ENCODE assay signal across 2 cellular contexts in the genomic region with DNA sequence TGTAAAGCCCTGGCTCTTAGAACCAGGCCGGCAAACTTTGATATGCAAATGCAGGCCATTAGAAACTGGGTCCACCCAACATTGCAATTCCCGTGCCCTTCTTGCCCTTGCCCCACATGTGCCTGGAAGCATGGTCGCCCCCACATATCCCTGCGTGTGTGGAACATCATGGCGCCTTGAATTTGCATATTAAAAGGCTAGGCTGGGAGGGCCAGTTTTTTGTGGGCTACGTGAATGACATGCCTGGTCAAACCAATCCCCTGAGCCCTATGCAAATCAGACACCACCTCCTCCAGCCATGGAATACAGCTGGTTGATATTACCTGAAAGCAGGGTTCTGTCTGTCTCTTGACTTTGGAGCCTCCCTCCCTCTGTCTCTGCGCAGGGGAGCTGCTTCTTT.
A peak's percentile ranks its signal among the peaks of the same experiment; 100 is the strongest.
TF ChIP-seq lines count a peak whose summit lies in the region.

No MANE protein-coding gene starts in this region.

TF ChIP-seq in GM23338, 12 proteins besides CTCF, POLR2A, EP300 and RAD21 (continued from another document):
- TF ChIP-seq, protein P1, sequence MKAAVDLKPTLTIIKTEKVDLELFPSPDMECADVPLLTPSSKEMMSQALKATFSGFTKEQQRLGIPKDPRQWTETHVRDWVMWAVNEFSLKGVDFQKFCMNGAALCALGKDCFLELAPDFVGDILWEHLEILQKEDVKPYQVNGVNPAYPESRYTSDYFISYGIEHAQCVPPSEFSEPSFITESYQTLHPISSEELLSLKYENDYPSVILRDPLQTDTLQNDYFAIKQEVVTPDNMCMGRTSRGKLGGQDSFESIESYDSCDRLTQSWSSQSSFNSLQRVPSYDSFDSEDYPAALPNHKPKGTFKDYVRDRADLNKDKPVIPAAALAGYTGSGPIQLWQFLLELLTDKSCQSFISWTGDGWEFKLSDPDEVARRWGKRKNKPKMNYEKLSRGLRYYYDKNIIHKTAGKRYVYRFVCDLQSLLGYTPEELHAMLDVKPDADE (IDR thresholded peaks at IDR 0.05) = no peak
- 0 out of 2 replicates have a peak, but pooled peaks have one; percentile 14 for TF ChIP-seq CREB1 (CRISPR knock-in tag; IDR thresholded peaks at IDR 0.05; ENCODE audit: low read depth)
- no peak for TF ChIP-seq EZH2phosphoT487 (IDR thresholded peaks at IDR 0.05; ENCODE audit: unreplicated experiment)

TF ChIP-seq in H1, 55 proteins besides CTCF, POLR2A, EP300 and RAD21 (continued from another document):
- TF ChIP-seq, protein P2, sequence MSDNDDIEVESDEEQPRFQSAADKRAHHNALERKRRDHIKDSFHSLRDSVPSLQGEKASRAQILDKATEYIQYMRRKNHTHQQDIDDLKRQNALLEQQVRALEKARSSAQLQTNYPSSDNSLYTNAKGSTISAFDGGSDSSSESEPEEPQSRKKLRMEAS (IDR thresholded peaks at IDR 0.05) = 0 out of 2 replicates have a peak, but pooled peaks have one; percentile 33
- TF ChIP-seq POU5F1 (IDR thresholded peaks at IDR 0.05; ENCODE audit: low read depth, low read length) = no peak
- no peak for TF ChIP-seq SP2 (IDR thresholded peaks at IDR 0.05; ENCODE audit: low read length)
- TF ChIP-seq TAF7 (optimal IDR thresholded peaks at IDR 0.05; ENCODE audit: borderline replicate concordance, low read depth, low read length) = no peak
- TF ChIP-seq JUND (IDR thresholded peaks at IDR 0.05; ENCODE audit: low read length) = no peak
- no peak for TF ChIP-seq MAFK (IDR thresholded peaks at IDR 0.05; ENCODE audit: low read depth, low read length)
- TF ChIP-seq SUZ12 (IDR thresholded peaks at IDR 0.05; ENCODE audit: low read length) = no peak
- TF ChIP-seq CHD1 (IDR thresholded peaks at IDR 0.05; ENCODE audit: low read depth, low read length) = no peak
- no peak for TF ChIP-seq KDM4A (IDR thresholded peaks at IDR 0.05; ENCODE audit: low read depth, low read length, severe bottlenecking)
- no peak for TF ChIP-seq NRF1 (IDR thresholded peaks at IDR 0.05; ENCODE audit: low read depth, low read length)
- TF ChIP-seq, protein P3, sequence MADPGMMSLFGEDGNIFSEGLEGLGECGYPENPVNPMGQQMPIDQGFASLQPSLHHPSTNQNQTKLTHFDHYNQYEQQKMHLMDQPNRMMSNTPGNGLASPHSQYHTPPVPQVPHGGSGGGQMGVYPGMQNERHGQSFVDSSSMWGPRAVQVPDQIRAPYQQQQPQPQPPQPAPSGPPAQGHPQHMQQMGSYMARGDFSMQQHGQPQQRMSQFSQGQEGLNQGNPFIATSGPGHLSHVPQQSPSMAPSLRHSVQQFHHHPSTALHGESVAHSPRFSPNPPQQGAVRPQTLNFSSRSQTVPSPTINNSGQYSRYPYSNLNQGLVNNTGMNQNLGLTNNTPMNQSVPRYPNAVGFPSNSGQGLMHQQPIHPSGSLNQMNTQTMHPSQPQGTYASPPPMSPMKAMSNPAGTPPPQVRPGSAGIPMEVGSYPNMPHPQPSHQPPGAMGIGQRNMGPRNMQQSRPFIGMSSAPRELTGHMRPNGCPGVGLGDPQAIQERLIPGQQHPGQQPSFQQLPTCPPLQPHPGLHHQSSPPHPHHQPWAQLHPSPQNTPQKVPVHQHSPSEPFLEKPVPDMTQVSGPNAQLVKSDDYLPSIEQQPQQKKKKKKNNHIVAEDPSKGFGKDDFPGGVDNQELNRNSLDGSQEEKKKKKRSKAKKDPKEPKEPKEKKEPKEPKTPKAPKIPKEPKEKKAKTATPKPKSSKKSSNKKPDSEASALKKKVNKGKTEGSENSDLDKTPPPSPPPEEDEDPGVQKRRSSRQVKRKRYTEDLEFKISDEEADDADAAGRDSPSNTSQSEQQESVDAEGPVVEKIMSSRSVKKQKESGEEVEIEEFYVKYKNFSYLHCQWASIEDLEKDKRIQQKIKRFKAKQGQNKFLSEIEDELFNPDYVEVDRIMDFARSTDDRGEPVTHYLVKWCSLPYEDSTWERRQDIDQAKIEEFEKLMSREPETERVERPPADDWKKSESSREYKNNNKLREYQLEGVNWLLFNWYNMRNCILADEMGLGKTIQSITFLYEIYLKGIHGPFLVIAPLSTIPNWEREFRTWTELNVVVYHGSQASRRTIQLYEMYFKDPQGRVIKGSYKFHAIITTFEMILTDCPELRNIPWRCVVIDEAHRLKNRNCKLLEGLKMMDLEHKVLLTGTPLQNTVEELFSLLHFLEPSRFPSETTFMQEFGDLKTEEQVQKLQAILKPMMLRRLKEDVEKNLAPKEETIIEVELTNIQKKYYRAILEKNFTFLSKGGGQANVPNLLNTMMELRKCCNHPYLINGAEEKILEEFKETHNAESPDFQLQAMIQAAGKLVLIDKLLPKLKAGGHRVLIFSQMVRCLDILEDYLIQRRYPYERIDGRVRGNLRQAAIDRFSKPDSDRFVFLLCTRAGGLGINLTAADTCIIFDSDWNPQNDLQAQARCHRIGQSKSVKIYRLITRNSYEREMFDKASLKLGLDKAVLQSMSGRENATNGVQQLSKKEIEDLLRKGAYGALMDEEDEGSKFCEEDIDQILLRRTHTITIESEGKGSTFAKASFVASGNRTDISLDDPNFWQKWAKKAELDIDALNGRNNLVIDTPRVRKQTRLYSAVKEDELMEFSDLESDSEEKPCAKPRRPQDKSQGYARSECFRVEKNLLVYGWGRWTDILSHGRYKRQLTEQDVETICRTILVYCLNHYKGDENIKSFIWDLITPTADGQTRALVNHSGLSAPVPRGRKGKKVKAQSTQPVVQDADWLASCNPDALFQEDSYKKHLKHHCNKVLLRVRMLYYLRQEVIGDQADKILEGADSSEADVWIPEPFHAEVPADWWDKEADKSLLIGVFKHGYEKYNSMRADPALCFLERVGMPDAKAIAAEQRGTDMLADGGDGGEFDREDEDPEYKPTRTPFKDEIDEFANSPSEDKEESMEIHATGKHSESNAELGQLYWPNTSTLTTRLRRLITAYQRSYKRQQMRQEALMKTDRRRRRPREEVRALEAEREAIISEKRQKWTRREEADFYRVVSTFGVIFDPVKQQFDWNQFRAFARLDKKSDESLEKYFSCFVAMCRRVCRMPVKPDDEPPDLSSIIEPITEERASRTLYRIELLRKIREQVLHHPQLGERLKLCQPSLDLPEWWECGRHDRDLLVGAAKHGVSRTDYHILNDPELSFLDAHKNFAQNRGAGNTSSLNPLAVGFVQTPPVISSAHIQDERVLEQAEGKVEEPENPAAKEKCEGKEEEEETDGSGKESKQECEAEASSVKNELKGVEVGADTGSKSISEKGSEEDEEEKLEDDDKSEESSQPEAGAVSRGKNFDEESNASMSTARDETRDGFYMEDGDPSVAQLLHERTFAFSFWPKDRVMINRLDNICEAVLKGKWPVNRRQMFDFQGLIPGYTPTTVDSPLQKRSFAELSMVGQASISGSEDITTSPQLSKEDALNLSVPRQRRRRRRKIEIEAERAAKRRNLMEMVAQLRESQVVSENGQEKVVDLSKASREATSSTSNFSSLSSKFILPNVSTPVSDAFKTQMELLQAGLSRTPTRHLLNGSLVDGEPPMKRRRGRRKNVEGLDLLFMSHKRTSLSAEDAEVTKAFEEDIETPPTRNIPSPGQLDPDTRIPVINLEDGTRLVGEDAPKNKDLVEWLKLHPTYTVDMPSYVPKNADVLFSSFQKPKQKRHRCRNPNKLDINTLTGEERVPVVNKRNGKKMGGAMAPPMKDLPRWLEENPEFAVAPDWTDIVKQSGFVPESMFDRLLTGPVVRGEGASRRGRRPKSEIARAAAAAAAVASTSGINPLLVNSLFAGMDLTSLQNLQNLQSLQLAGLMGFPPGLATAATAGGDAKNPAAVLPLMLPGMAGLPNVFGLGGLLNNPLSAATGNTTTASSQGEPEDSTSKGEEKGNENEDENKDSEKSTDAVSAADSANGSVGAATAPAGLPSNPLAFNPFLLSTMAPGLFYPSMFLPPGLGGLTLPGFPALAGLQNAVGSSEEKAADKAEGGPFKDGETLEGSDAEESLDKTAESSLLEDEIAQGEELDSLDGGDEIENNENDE (IDR thresholded peaks at IDR 0.05; ENCODE audit: insufficient replicate concordance, low read length) = no peak
- TF ChIP-seq TCF12 (IDR thresholded peaks at IDR 0.05; ENCODE audit: low read depth, low read length) = no peak
- TF ChIP-seq CBX5 (IDR thresholded peaks at IDR 0.05; ENCODE audit: low read depth, low read length) = no peak
- TF ChIP-seq SP4 (IDR thresholded peaks at IDR 0.05; ENCODE audit: low read length) = no peak
- no peak for TF ChIP-seq EGR1 (IDR thresholded peaks at IDR 0.05; ENCODE audit: borderline replicate concordance, low read depth, low read length)
- no peak for TF ChIP-seq GTF2F1 (IDR thresholded peaks at IDR 0.05; ENCODE audit: borderline replicate concordance, low read depth, low read length)
- TF ChIP-seq RFX5 (IDR thresholded peaks at IDR 0.05; ENCODE audit: borderline replicate concordance, low read depth, low read length) = no peak
TF ChIP-seq in H1: peak in this region for 2.
